In genomic region chr14:76761198-76761848, GRCh38 we compare ENCODE assay signal across 8 cellular contexts. TPM values are rescaled to one million over a fixed set of nuclear protein-coding genes. Genes with fewer than 3 reads are reported as not detected.
DNase-seq lines count a peak whose midpoint lies in the region; ATAC-seq and TF ChIP-seq lines count a peak whose summit lies in the region.

Gene VASH1, plus strand, starts transcription at chr14:76761468. Its CDS starts 1,354 bp downstream, at chr14:76762822.

- H3K4me3 Mint-ChIP-seq in CD14-positive monocyte, result peak within 1 kb of the TSS; percentile 88 to 93
- H3K4me3 Mint-ChIP-seq in neural progenitor cell, result peak within 1 kb of the TSS; percentile 95

- no peaks in the 10 kb centered on the region for H3K36me3 ChIP-seq in neural progenitor cell
- no peaks in the 10 kb centered on the region for H3K36me3 ChIP-seq in testis (ENCODE audit: low read depth, missing control alignments)

- H3K27ac ChIP-seq in neural progenitor cell (no peak within 1 kb of the TSS), testis (peak within 1 kb of the TSS; percentile 72 to 73)

- ATAC-seq in GM19351 (IDR thresholded peaks at IDR 0.05; ENCODE audit: unreplicated experiment), result peak; percentile 87
- ATAC-seq in HG03520 (IDR thresholded peaks at IDR 0.05; ENCODE audit: unreplicated experiment), result peak; percentile 70
- ATAC-seq in activated naive CD4-positive, alpha-beta T cell treated with anti-CD3 and anti-CD28 coated beads, Interleukin-2, amount 50 U/mL, for 72 hours, result peak; percentile 92

- H3K9ac ChIP-seq in neural progenitor cell, result no peak within 1 kb of the TSS

- H3K27me3 Mint-ChIP-seq in CD14-positive monocyte (ENCODE audit: low read depth in 3 of 3), result peaks cover 15 to 19% (median 15%) of the 10 kb centered on the region in 3 donors
- H3K27me3 Mint-ChIP-seq in neural progenitor cell (ENCODE audit: insufficient read depth, low read depth), result peaks cover 7% of the 10 kb centered on the region

- H3K4me1 ChIP-seq in neural progenitor cell (peaks cover 7% of the 10 kb centered on the region), testis (peaks cover 18% of the 10 kb centered on the region)

- TF ChIP-seq POLR2A in testis (IDR thresholded peaks at IDR 0.05), result no peak

- 0 to 1% methylated on average over 6 to 55 of the region's 76 CpGs for WGBS in testis, 2 donors

- H3K79me2 ChIP-seq in neural progenitor cell (ENCODE audit: low read depth), result no peaks in the 10 kb centered on the region

- H4K20me1 ChIP-seq in neural progenitor cell (ENCODE audit: low read depth), result peaks cover 6% of the 10 kb centered on the region

- H3K27ac Mint-ChIP-seq in CD14-positive monocyte, result peak within 1 kb of the TSS; percentile 62 to 87 (median 81)
- peak within 1 kb of the TSS; percentile 20 to 68 for H3K27ac Mint-ChIP-seq in activated naive CD4-positive, alpha-beta T cell treated with anti-CD3 and anti-CD28 coated beads, Interleukin-2, amount 50 U/mL, for 72 hours
- peak within 1 kb of the TSS; percentile 93 for H3K27ac Mint-ChIP-seq in neural progenitor cell

- peak within 1 kb of the TSS; percentile 99 for H3K4me2 ChIP-seq in neural progenitor cell

- no peaks in the 10 kb centered on the region for H3F3A ChIP-seq in neural progenitor cell (ENCODE audit: low read depth)

- H3K9me3 Mint-ChIP-seq in CD14-positive monocyte (no peaks in the 10 kb centered on the region), neural progenitor cell (no peaks in the 10 kb centered on the region)
- H3K9me3 Mint-ChIP-seq in activated naive CD4-positive, alpha-beta T cell treated with anti-CD3 and anti-CD28 coated beads, Interleukin-2, amount 50 U/mL, for 72 hours, result no peaks in the 10 kb centered on the region

- peak within 1 kb of the TSS; percentile 99 for H2AFZ ChIP-seq in neural progenitor cell (replicated peaks)

- H3K27me3 ChIP-seq in neural progenitor cell (peaks cover 62% of the 10 kb centered on the region), testis (no peaks in the 10 kb centered on the region)

- H3K36me3 Mint-ChIP-seq in CD14-positive monocyte, result peaks cover 3 to 14% of the 10 kb centered on the region in 2 donors
- peaks cover 6% of the 10 kb centered on the region in 2 donors for H3K36me3 Mint-ChIP-seq in activated naive CD4-positive, alpha-beta T cell treated with anti-CD3 and anti-CD28 coated beads, Interleukin-2, amount 50 U/mL, for 72 hours
- H3K36me3 Mint-ChIP-seq in neural progenitor cell, result peaks cover 5% of the 10 kb centered on the region

- TF ChIP-seq CTCF in CD14-positive monocyte (IDR thresholded peaks at IDR 0.05) (no peak), neural progenitor cell (IDR thresholded peaks at IDR 0.05) (no peak), testis (IDR thresholded peaks at IDR 0.05) (no peak)

- H3K4me1 Mint-ChIP-seq in CD14-positive monocyte (peaks cover 36% of the 10 kb centered on the region), neural progenitor cell (peaks cover 35% of the 10 kb centered on the region)

- H3K9me3 ChIP-seq in neural progenitor cell (ENCODE audit: low read depth), result no peaks in the 10 kb centered on the region
- H3K9me3 ChIP-seq in testis, result no peaks in the 10 kb centered on the region

- H3K4me3 ChIP-seq in neural progenitor cell, result peak within 1 kb of the TSS; percentile 67
- peak within 1 kb of the TSS; percentile 80 to 90 for H3K4me3 ChIP-seq in testis

- intact Hi-C loops in CD14-positive monocyte (cut with micrococcal nuclease) (loop anchor here in 1 of 2 donors (5.0 kb wide), 1 partner anchor 39 kb away; no protein-coding TSS in a partner anchor), testis (cut with DNase I; ENCODE audit: low total_unique reads) (no loop called here)

- no peak for DNase-seq in CD14-positive monocyte (ENCODE audit: low spot score)
- DNase-seq in RPMI7951 (ENCODE audit: low read depth), result peak; percentile 71
- peak; percentile 68 to 71 for DNase-seq in activated naive CD4-positive, alpha-beta T cell treated with anti-CD3 and anti-CD28 coated beads, Interleukin-2, amount 50 U/mL, for 72 hours (ENCODE audit: low spot score in 2 of 2)
- DNase-seq in globus pallidus (ENCODE audit: low spot score), result peak; percentile 72
- DNase-seq in neural progenitor cell (ENCODE audit: low spot score), result peak; percentile 79
- peak; percentile 81 for DNase-seq in testis

RNA-seq across cellular contexts. Expression of gene VASH1, which starts in this region (rescaled TPM):
- polyA plus RNA-seq in CD14-positive monocyte (1 to 10 TPM; 2.5 to 3.3 TPM), testis (ENCODE audit: insufficient read depth, low read depth, low replicate concordance) (32.0 TPM)
- total RNA-seq in RPMI7951 (2014; rRNA removed; shearing (Covaris generic)), result 3.9 and 4.4 TPM in 2 replicates
- total RNA-seq in activated naive CD4-positive, alpha-beta T cell treated with anti-CD3 and anti-CD28 coated beads, Interleukin-2, amount 50 U/mL, for 72 hours, result 1 to 10 TPM; 1.8 to 6.5 TPM
- total RNA-seq in neural progenitor cell (ENCODE audit: low replicate concordance) (10.3 and 20.1 TPM in 2 replicates), testis (10 to 100 TPM; 26.6 to 31.7 TPM)
